1 cellular context compared by ENCODE assay signal in the genomic region with DNA sequence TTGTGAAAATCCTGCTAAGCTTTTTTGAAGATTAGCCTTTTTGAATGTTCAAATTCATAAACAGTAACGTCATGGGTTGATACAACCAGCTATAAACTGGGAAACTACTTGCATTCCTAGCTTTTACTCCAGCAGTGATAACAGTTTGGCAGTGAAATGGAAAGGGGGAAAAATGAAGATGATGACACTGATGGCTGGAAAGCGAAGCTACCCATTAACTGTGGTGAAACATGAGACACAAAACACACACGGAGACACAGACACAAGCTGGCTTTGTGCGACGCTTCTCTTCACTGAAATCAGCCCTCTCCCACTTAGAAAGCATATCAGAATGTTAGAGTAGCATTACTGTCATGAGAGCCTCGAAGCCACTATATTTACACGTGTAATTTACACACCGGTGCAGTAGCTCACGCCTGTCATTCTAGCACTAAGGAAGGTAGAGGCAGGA.
TF ChIP-seq lines count a peak whose summit lies in the region.

No MANE protein-coding gene starts in this region.

TF ChIP-seq in GM23338, 12 proteins besides CTCF, POLR2A, EP300 and RAD21 (continued from another document):
- TF ChIP-seq, protein P1, sequence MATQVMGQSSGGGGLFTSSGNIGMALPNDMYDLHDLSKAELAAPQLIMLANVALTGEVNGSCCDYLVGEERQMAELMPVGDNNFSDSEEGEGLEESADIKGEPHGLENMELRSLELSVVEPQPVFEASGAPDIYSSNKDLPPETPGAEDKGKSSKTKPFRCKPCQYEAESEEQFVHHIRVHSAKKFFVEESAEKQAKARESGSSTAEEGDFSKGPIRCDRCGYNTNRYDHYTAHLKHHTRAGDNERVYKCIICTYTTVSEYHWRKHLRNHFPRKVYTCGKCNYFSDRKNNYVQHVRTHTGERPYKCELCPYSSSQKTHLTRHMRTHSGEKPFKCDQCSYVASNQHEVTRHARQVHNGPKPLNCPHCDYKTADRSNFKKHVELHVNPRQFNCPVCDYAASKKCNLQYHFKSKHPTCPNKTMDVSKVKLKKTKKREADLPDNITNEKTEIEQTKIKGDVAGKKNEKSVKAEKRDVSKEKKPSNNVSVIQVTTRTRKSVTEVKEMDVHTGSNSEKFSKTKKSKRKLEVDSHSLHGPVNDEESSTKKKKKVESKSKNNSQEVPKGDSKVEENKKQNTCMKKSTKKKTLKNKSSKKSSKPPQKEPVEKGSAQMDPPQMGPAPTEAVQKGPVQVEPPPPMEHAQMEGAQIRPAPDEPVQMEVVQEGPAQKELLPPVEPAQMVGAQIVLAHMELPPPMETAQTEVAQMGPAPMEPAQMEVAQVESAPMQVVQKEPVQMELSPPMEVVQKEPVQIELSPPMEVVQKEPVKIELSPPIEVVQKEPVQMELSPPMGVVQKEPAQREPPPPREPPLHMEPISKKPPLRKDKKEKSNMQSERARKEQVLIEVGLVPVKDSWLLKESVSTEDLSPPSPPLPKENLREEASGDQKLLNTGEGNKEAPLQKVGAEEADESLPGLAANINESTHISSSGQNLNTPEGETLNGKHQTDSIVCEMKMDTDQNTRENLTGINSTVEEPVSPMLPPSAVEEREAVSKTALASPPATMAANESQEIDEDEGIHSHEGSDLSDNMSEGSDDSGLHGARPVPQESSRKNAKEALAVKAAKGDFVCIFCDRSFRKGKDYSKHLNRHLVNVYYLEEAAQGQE (IDR thresholded peaks at IDR 0.05; ENCODE audit: unreplicated experiment): no peak
- TF ChIP-seq ZNF331 (CRISPR knock-in tag; IDR thresholded peaks at IDR 0.05; ENCODE audit: low read depth) (no peak), CREB1 (CRISPR knock-in tag; IDR thresholded peaks at IDR 0.05; ENCODE audit: low read depth) (no peak), EZH2 (IDR thresholded peaks at IDR 0.05; ENCODE audit: low read depth, unreplicated experiment) (no peak)
- TF ChIP-seq, protein P2, sequence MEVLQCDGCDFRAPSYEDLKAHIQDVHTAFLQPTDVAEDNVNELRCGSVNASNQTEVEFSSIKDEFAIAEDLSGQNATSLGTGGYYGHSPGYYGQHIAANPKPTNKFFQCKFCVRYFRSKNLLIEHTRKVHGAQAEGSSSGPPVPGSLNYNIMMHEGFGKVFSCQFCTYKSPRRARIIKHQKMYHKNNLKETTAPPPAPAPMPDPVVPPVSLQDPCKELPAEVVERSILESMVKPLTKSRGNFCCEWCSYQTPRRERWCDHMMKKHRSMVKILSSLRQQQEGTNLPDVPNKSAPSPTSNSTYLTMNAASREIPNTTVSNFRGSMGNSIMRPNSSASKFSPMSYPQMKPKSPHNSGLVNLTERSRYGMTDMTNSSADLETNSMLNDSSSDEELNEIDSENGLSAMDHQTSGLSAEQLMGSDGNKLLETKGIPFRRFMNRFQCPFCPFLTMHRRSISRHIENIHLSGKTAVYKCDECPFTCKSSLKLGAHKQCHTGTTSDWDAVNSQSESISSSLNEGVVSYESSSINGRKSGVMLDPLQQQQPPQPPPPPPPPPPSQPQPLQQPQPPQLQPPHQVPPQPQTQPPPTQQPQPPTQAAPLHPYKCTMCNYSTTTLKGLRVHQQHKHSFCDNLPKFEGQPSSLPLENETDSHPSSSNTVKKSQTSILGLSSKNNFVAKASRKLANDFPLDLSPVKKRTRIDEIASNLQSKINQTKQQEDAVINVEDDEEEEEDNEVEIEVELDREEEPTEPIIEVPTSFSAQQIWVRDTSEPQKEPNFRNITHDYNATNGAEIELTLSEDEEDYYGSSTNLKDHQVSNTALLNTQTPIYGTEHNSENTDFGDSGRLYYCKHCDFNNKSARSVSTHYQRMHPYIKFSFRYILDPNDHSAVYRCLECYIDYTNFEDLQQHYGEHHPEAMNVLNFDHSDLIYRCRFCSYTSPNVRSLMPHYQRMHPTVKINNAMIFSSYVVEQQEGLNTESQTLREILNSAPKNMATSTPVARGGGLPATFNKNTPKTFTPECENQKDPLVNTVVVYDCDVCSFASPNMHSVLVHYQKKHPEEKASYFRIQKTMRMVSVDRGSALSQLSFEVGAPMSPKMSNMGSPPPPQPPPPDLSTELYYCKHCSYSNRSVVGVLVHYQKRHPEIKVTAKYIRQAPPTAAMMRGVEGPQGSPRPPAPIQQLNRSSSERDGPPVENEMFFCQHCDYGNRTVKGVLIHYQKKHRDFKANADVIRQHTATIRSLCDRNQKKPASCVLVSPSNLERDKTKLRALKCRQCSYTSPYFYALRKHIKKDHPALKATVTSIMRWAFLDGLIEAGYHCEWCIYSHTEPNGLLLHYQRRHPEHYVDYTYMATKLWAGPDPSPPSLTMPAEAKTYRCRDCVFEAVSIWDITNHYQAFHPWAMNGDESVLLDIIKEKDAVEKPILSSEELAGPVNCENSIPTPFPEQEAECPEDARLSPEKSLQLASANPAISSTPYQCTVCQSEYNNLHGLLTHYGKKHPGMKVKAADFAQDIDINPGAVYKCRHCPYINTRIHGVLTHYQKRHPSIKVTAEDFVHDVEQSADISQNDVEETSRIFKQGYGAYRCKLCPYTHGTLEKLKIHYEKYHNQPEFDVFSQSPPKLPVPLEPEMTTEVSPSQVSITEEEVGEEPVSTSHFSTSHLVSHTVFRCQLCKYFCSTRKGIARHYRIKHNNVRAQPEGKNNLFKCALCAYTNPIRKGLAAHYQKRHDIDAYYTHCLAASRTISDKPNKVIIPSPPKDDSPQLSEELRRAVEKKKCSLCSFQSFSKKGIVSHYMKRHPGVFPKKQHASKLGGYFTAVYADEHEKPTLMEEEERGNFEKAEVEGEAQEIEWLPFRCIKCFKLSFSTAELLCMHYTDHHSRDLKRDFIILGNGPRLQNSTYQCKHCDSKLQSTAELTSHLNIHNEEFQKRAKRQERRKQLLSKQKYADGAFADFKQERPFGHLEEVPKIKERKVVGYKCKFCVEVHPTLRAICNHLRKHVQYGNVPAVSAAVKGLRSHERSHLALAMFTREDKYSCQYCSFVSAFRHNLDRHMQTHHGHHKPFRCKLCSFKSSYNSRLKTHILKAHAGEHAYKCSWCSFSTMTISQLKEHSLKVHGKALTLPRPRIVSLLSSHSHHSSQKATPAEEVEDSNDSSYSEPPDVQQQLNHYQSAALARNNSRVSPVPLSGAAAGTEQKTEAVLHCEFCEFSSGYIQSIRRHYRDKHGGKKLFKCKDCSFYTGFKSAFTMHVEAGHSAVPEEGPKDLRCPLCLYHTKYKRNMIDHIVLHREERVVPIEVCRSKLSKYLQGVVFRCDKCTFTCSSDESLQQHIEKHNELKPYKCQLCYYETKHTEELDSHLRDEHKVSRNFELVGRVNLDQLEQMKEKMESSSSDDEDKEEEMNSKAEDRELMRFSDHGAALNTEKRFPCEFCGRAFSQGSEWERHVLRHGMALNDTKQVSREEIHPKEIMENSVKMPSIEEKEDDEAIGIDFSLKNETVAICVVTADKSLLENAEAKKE (CRISPR knock-in tag; IDR thresholded peaks at IDR 0.05): no peak
